1 cellular context compared by ENCODE assay signal in the genomic region with DNA sequence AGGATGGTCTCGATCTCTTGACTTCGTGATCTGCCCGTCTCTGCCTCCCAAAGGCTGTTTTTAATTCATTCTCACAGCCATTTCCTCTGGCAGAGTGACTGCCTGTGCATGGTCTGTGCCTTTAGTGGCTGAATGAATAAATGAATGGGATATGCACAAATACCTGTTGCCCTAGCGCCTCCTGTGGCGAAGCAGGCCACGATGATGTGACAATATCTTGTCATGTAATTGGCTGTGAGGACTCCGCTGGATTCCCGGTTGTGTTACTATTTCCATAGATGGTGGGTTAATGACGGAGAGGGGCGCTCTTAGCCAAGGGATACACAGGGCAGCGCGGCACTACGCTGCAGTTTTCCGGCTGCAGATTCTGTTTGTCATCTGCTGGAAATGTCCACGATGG.
A peak's percentile ranks its signal among the peaks of the same experiment; 100 is the strongest.
TF ChIP-seq lines count a peak whose summit lies in the region.

No MANE protein-coding gene starts in this region.

TF ChIP-seq in HepG2, 621 proteins besides CTCF, POLR2A, EP300 and RAD21:
- TF ChIP-seq STAG1 (CRISPR knock-in tag; IDR thresholded peaks at IDR 0.05): peak; percentile 19; the same call in 1 of the 2 replicates
- TF ChIP-seq AGO2 (optimal IDR thresholded peaks at IDR 0.05; ENCODE audit: low read depth, low read length): no peak
TF ChIP-seq in HepG2: peak in this region for 1.
